13 cellular contexts compared by ENCODE assay signal in genomic region chr19:35270381-35270811, GRCh38. TPM values are rescaled to one million over a fixed set of nuclear protein-coding genes. Genes with fewer than 3 reads are reported as not detected.
A peak's percentile ranks its signal among the peaks of the same experiment; 100 is the strongest.
DNase-seq lines count a peak whose midpoint lies in the region; ATAC-seq and TF ChIP-seq lines count a peak whose summit lies in the region.
"Had no signal": no experiment of that assay in that cellular context is flagged by ENCODE, and none has a peak within 500 bp of the region (broad histone marks: within the 10 kb centered on the region; RNA-seq: fewer than 3 reads in every experiment).

No MANE protein-coding gene starts in this region.

- CTCF ChIA-PET in PC-9 (lab: Charles Lee) = interaction anchor here (0.5 kb wide), 1 partner anchor 172 kb away, joined by 10 read pairs; no protein-coding TSS in a partner anchor

- H3K4me3 Mint-ChIP-seq in T-helper 2 cell treated with Interferon-gamma antibody and Interleukin-4, amounts not matched to agents 5 μg/mL and 100 μg/mL, for 36 hours = peak overlapping the region; percentile 69
- peak overlapping the region; percentile 49 for H3K4me3 Mint-ChIP-seq in endothelial cell (ENCODE audit: unreplicated experiment)

- TF ChIP-seq CTCF in PC-9 (conservative IDR thresholded peaks at IDR 0.05) (no peak), endothelial cell (IDR thresholded peaks at IDR 0.05; ENCODE audit: unreplicated experiment) (no peak), psoas muscle (IDR thresholded peaks at IDR 0.05) (no peak)

- H3K9me2 ChIP-seq in PC-9 (ENCODE audit: insufficient read depth) = no peaks in the 10 kb centered on the region

- H3K4me1 ChIP-seq in PC-9 (replicated peaks; ENCODE audit: insufficient read depth) = peaks cover 14% of the 10 kb centered on the region; the same call in 1 of the 2 replicates
- peaks cover 22% of the 10 kb centered on the region for H3K4me1 ChIP-seq in psoas muscle

- H3K9me3 ChIP-seq in PC-9 (ENCODE audit: insufficient read depth, low read depth) (no peaks in the 10 kb centered on the region), psoas muscle (no peaks in the 10 kb centered on the region)

- peak overlapping the region; percentile 20 for H3K27ac Mint-ChIP-seq in T-helper 2 cell treated with Interferon-gamma antibody and Interleukin-4, amounts not matched to agents 5 μg/mL and 100 μg/mL, for 36 hours
- H3K27ac Mint-ChIP-seq in endothelial cell (ENCODE audit: unreplicated experiment) = peak overlapping the region; percentile 72

- 83 to 91% (median 87%) methylated on average over 16 of the region's 16 CpGs for WGBS in psoas muscle, 3 donors

- H3K36me3 Mint-ChIP-seq in T-helper 2 cell treated with Interferon-gamma antibody and Interleukin-4, amounts not matched to agents 5 μg/mL and 100 μg/mL, for 36 hours (ENCODE audit: low read depth) = peaks cover 48% of the 10 kb centered on the region
- peaks cover 38% of the 10 kb centered on the region for H3K36me3 Mint-ChIP-seq in endothelial cell (ENCODE audit: low read depth, unreplicated experiment)

- H3K27ac ChIP-seq in PC-9 (no peak overlapping the region), psoas muscle (peak overlapping the region; percentile 93)

- POLR2A ChIA-PET in PC-9 (lab: Charles Lee; ENCODE audit: unreplicated experiment) = no interaction called here

- H3K9me3 Mint-ChIP-seq in T-helper 2 cell treated with Interferon-gamma antibody and Interleukin-4, amounts not matched to agents 5 μg/mL and 100 μg/mL, for 36 hours = no peaks in the 10 kb centered on the region
- no peaks in the 10 kb centered on the region for H3K9me3 Mint-ChIP-seq in endothelial cell (ENCODE audit: unreplicated experiment)

- TSS peak; percentile 17 for BruUV-seq in PC-9 (replicated peaks; lab: Mats Ljungman, UMichigan)

- ATAC-seq in psoas muscle = no peak

- no peaks in the 10 kb centered on the region for H3K27me3 ChIP-seq in PC-9 (ENCODE audit: insufficient read depth, low read depth)
- no peaks in the 10 kb centered on the region for H3K27me3 ChIP-seq in psoas muscle (ENCODE audit: insufficient read depth in 3 of 3, low read length in 2 of 3)

- no peak overlapping the region for H2AFZ ChIP-seq in PC-9

- H3K36me3 ChIP-seq in PC-9 (ENCODE audit: low read depth) (peaks cover 14% of the 10 kb centered on the region), psoas muscle (ENCODE audit: insufficient read depth in 1 of 2, low read depth in 1 of 2) (peaks cover 5 to 53% of the 10 kb centered on the region in 2 donors)

- DNase-seq in T-helper 2 cell treated with Interferon-gamma antibody and Interleukin-4, amounts not matched to agents 5 μg/mL and 100 μg/mL, for 36 hours (ENCODE audit: low spot score) = no peak
- DNase-seq in T-helper 2 cell = no peak
- no peak for DNase-seq in PC-9
- no peak for DNase-seq in endothelial cell (ENCODE audit: low spot score)
- peak in 1 of 2 donors; percentile 36 for DNase-seq in psoas muscle
- no peak for DNase-seq in cerebellar cortex (ENCODE audit: low spot score)
- no peak for DNase-seq in GOT3 (lab: John Stamatoyannopoulos, UW)
- no peak for DNase-seq in DMS153 (lab: John Stamatoyannopoulos, UW)
- DNase-seq: NCI-H2171; stimulated activated CD4-positive, alpha-beta T cell treated with anti-CD3 and anti-CD28 coated beads, Interleukin-2, amount 100 ng/mL, for 48 hours had no signal

- H3K4me3 ChIP-seq in PC-9 = no peak overlapping the region; the same call in 1 of the 2 replicates
- H3K4me3 ChIP-seq in psoas muscle = no peak overlapping the region

- intact Hi-C loops in PC-9 (cut with micrococcal nuclease; ENCODE audit: unreplicated experiment) = no loop called here
- intact Hi-C loops in psoas muscle (cut with DNase I) = loop anchor here in 1 of 2 donors (10.0 kb wide), 1 partner anchor 224 kb away; the partner anchor contains the start of gene KRTDAP

- H3K79me2 ChIP-seq in PC-9 (ENCODE audit: low read depth) = peaks cover 21% of the 10 kb centered on the region

- H3K27me3 Mint-ChIP-seq in T-helper 2 cell treated with Interferon-gamma antibody and Interleukin-4, amounts not matched to agents 5 μg/mL and 100 μg/mL, for 36 hours (ENCODE audit: low read depth) = no peaks in the 10 kb centered on the region
- H3K27me3 Mint-ChIP-seq in endothelial cell (ENCODE audit: unreplicated experiment) = peaks cover 9% of the 10 kb centered on the region

- peaks cover 5% of the 10 kb centered on the region; the same call in 1 of the 2 replicates for H4K20me1 ChIP-seq in PC-9 (ENCODE audit: insufficient read depth)

- H3K4me2 ChIP-seq in PC-9 = peak overlapping the region; percentile 75

- peaks cover 8% of the 10 kb centered on the region for H3K4me1 Mint-ChIP-seq in T-helper 2 cell treated with Interferon-gamma antibody and Interleukin-4, amounts not matched to agents 5 μg/mL and 100 μg/mL, for 36 hours (ENCODE audit: low read depth)
- H3K4me1 Mint-ChIP-seq in endothelial cell (ENCODE audit: unreplicated experiment) = peaks cover 9% of the 10 kb centered on the region

- peaks cover 9% of the 10 kb centered on the region; the same call in 1 of the 2 replicates for H3F3A ChIP-seq in PC-9 (ENCODE audit: insufficient read depth, low read depth)

RNA-seq across cellular contexts. Expression of gene USF2, which starts 1.6 kb away (rescaled TPM):
- total RNA-seq in PC-9 (2021) (92.1 and 98.2 TPM in 2 replicates), endothelial cell (ENCODE audit: unreplicated experiment) (92.2 TPM), psoas muscle (100 to 1,000 TPM; 141 to 196 (median 188) TPM)
- polyA plus RNA-seq in psoas muscle = 100 to 1,000 TPM in 2 of 3 donors, 10 to 100 TPM in 1; 94.4 to 179 (median 142) TPM

RNA-seq across cellular contexts. Expression of gene HAMP, which starts 11.9 kb away (rescaled TPM):
- total RNA-seq in PC-9 (2021) = 0.52 TPM in 1 of 2 replicates, not detected in the other
- total RNA-seq in endothelial cell (ENCODE audit: unreplicated experiment) = 0.74 TPM
- under 1 TPM in 2 of 4 donors, not detected in 2; 0.22 to 0.42 TPM for total RNA-seq in psoas muscle
- not detected for polyA plus RNA-seq in psoas muscle
- total RNA-seq: myocyte, SK-MEL-5 had no signal

RNA-seq across cellular contexts. Expression of gene MAG, which starts 21.6 kb away (rescaled TPM):
- 13.4 and 15.3 TPM in 2 replicates for total RNA-seq in PC-9 (2021)
- not detected for total RNA-seq in endothelial cell (ENCODE audit: unreplicated experiment)
- under 1 TPM in 1 of 4 donors, not detected in 3; 0.11 TPM for total RNA-seq in psoas muscle
- under 1 TPM in 2 of 3 donors, not detected in 1; 0.05 to 0.30 TPM for polyA plus RNA-seq in psoas muscle
- total RNA-seq: HT-29, myocyte, SK-MEL-5 had no signal

RNA-seq across cellular contexts. Expression of gene LSR, which starts 21.6 kb away (rescaled TPM):
- total RNA-seq in PC-9 (2021) = 131 and 145 TPM in 2 replicates
- total RNA-seq in endothelial cell (ENCODE audit: unreplicated experiment) = 35.9 TPM
- 1 to 10 TPM; 1.8 to 5.2 (median 2.7) TPM for total RNA-seq in psoas muscle
- 1 to 10 TPM; 1.7 to 4.4 (median 2.4) TPM for polyA plus RNA-seq in psoas muscle

RNA-seq across cellular contexts. Expression of gene FAM187B, which starts 41.9 kb away (rescaled TPM):
- not detected in 2 replicates for total RNA-seq in PC-9 (2021)
- total RNA-seq in endothelial cell (ENCODE audit: unreplicated experiment) = not detected
- not detected for total RNA-seq in psoas muscle
- under 1 TPM in 1 of 3 donors, not detected in 2; 0.03 TPM for polyA plus RNA-seq in psoas muscle
- total RNA-seq: HT-29, myocyte, SK-MEL-5 had no signal

Comparison
In these comparisons a context has a peak if more than half of its experiments do, and no peak if none do; other contexts are left out.
1. RNA of gene MAG, which starts 21.6 kb away (total RNA-seq): 13.4 to 15.3 TPM in PC-9; 0.11 TPM in psoas muscle and not detected in endothelial cell (single experiment); every median in the first group is over 10 times any median in the second.